ENCODE assay signal across 27 cellular contexts in the genomic region with DNA sequence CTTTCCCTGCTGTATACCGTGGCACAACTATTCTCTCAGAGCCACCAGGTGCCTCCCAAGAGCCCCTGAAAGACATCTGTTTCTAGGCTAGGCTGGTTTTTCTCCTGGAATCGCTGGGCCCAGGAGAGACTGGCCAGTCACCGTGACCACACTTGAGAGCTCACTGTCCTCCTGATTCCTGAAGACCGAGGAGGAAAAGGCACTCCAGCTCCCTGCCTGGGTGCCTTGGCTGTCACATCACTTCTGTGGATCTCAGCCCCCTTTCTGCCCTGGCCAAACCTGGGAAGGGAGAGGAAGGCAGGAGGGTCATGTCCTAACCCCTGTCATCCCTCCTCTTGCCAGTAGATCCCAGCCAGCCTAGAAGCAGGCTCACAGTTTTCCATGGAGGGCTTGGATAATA. TPM values are rescaled to one million over a fixed set of nuclear protein-coding genes. Genes with fewer than 3 reads are reported as not detected.
DNase-seq lines count a peak whose midpoint lies in the region; ATAC-seq, FAIRE-seq and TF ChIP-seq lines count a peak whose summit lies in the region.
"Had no signal": no experiment of that assay in that cellular context is flagged by ENCODE, and none has a peak within 500 bp of the region (broad histone marks: within the 10 kb centered on the region; RNA-seq: fewer than 3 reads in every experiment).

No MANE protein-coding gene starts in this region.

- no peak overlapping the region for H3K27ac ChIP-seq in A549
- H3K27ac ChIP-seq in suprapubic skin: no peak overlapping the region
- H3K27ac ChIP-seq: GM23248 had no signal

- TF ChIP-seq POLR2A in A549 (IDR thresholded peaks at IDR 0.05; ENCODE audit: low read length) (no peak), suprapubic skin (IDR thresholded peaks at IDR 0.05) (no peak)

- H3K4me2 ChIP-seq in A549: no peak overlapping the region
- peak overlapping the region; percentile 85 for H3K4me2 ChIP-seq in skeletal muscle satellite cell (ENCODE audit: low read length)

- TF ChIP-seq EP300 in A549 (IDR thresholded peaks at IDR 0.05): no peak
- TF ChIP-seq EP300 in suprapubic skin (IDR thresholded peaks at IDR 0.05): no peak

- TF ChIP-seq RAD21 in A549 (conservative IDR thresholded peaks at IDR 0.05 in 1 of 2, IDR thresholded peaks at IDR 0.05 in 1 of 2): no peak

- 38% methylated on average over 3 of the region's 4 CpGs for WGBS in A549 (ENCODE audit: missing lambda C conversion rate)
- WGBS in suprapubic skin: 49% methylated on average over 4 of the region's 4 CpGs

- no peak overlapping the region for H3K4me3 ChIP-seq in A549
- no peak overlapping the region for H3K4me3 ChIP-seq in skeletal muscle satellite cell (ENCODE audit: low read length)
- no peak overlapping the region for H3K4me3 ChIP-seq in suprapubic skin

- H3K9me3 ChIP-seq in A549 (no peaks in the 10 kb centered on the region), skeletal muscle satellite cell (replicated peaks; ENCODE audit: low read length) (no peaks in the 10 kb centered on the region), suprapubic skin (no peaks in the 10 kb centered on the region)
- H3K9me3 ChIP-seq: BLaER1 treated with 17β-estradiol and CSF1 and Interleukin-3, amounts not matched to agents 10 nM and 100 nM; SK-N-SH had no signal

- H3K27me3 ChIP-seq in skeletal muscle satellite cell (ENCODE audit: control insufficient read depth, insufficient read depth, low read length): no peaks in the 10 kb centered on the region
- no peaks in the 10 kb centered on the region for H3K27me3 ChIP-seq in suprapubic skin

- TF ChIP-seq CTCF in A549 (IDR thresholded peaks at IDR 0.05): no peak
- TF ChIP-seq CTCF in suprapubic skin (IDR thresholded peaks at IDR 0.05): no peak

- DNase-seq in A549 (ENCODE audit: low read depth in 1 of 2, low spot score in 1 of 2) (no peak), NCI-H2171 (lab: John Stamatoyannopoulos, UW) (peak; percentile 0), mesenteric fat pad (ENCODE audit: low spot score) (peak; percentile 76), NCI-H187 (lab: John Stamatoyannopoulos, UW) (no peak), suprapubic skin (ENCODE audit: low spot score in 2 of 2) (no peak)
- DNase-seq: AML-193; CD4-positive, alpha-beta T cell; GM23248; H7; KBM-7; MV-4-11; NCI-H1105; NCI-H1436 treated with DMSO at 0.1 percent for 48 hours; NCI-H1930; NCI-H2107; NCI-H446 treated with DMSO at 0.1 percent for 48 hours; NCI-H526; SK-N-SH; SW 1271 had no signal

- H3K36me3 ChIP-seq in skeletal muscle satellite cell (ENCODE audit: insufficient read depth, low read length): no peaks in the 10 kb centered on the region
- no peaks in the 10 kb centered on the region for H3K36me3 ChIP-seq in suprapubic skin
- H3K36me3 ChIP-seq: BLaER1 treated with 17β-estradiol and CSF1 and Interleukin-3, amounts not matched to agents 10 nM and 100 nM had no signal

- POLR2A ChIA-PET in A549 (lab: Yijun Ruan, JAX): no interaction called here

- ATAC-seq in A549 (peak; percentile 45 to 51; a peak in 2 of 6 replicates), HG02840 (IDR thresholded peaks at IDR 0.05; ENCODE audit: low FRiP score, unreplicated experiment) (no peak), HG03108 (IDR thresholded peaks at IDR 0.05; ENCODE audit: unreplicated experiment) (no peak)
- ATAC-seq: HepG2 had no signal

- CTCF ChIA-PET in A549 (lab: Yijun Ruan, JAX): interaction anchor here (0.9 to 2.7 kb wide), 3 partner anchors 8 to 397 kb away, joined by 3 to 8 read pairs (median 3); no protein-coding TSS in a partner anchor

- no peak overlapping the region for H3K9ac ChIP-seq in skeletal muscle satellite cell (ENCODE audit: low read depth, low read length)
- H3K9ac ChIP-seq: SK-N-SH had no signal

- H3K4me1 ChIP-seq in A549: no peaks in the 10 kb centered on the region
- peaks cover 16% of the 10 kb centered on the region for H3K4me1 ChIP-seq in skeletal muscle satellite cell (ENCODE audit: control insufficient read depth, insufficient read depth, low read length)
- H3K4me1 ChIP-seq in suprapubic skin: peaks cover 15% of the 10 kb centered on the region

- no peak for FAIRE-seq in A549 (lab: Jason Lieb, UNC)
- FAIRE-seq: D721Med, G401.6, HepG2, RCC 7860 had no signal

TF ChIP-seq in A549, 52 proteins besides CTCF, POLR2A, EP300 and RAD21:
- TF ChIP-seq MAZ (IDR thresholded peaks at IDR 0.05; ENCODE audit: borderline replicate concordance, low read depth, low read length): no peak
- no peak for TF ChIP-seq JUN (IDR thresholded peaks at IDR 0.05)
- TF ChIP-seq FOSB (CRISPR knock-in tag; IDR thresholded peaks at IDR 0.05): no peak
- no peak for TF ChIP-seq TP53 (CRISPR knock-in tag; IDR thresholded peaks at IDR 0.05)
- no peak for TF ChIP-seq KDM5A (IDR thresholded peaks at IDR 0.05)
- no peak for TF ChIP-seq CHD4 (IDR thresholded peaks at IDR 0.05; ENCODE audit: borderline replicate concordance)

RNA-seq across cellular contexts. Expression of a gene that starts 54.7 kb away (rescaled TPM):
- polyA plus RNA-seq in A549 (2011; rRNA removed): 59.3 and 67.7 TPM in 2 replicates
- polyA plus RNA-seq in A549 (2012; cell fraction: cytosol; rRNA removed): 86.7 and 92.7 TPM in 2 replicates
- 80.3 and 82.4 TPM in 2 replicates for polyA plus RNA-seq in A549 (2012; cell fraction: nucleus; rRNA removed)
- polyA plus RNA-seq in A549 (2017; fragmentation: RNase III; extraction: RNeasy Plus Mini Kit Qiagen cat#74134 plus additional on column Dnase treatment): 70.9 to 75.8 TPM (median 72.0 TPM) in 3 replicates
- 36.7 and 54.7 TPM in 2 replicates for polyA minus RNA-seq in A549 (2011; rRNA and poly(A)+ RNA removed)
- 23.2 TPM for total RNA-seq in mesenteric fat pad
- total RNA-seq in skeletal muscle satellite cell (2012; rRNA removed): 19.7 and 21.5 TPM in 2 replicates
- 10 to 100 TPM; 17.2 to 38.2 (median 31.5) TPM for total RNA-seq in suprapubic skin

Comparison
In these comparisons a context has a peak if more than half of its experiments do, and no peak if none do; other contexts are left out.
1. ATAC-seq: peak in A549 (2 of 2); none in HG02840 (single experiment) and HG03108 (single experiment).
2. DNase-seq: peak in NCI-H2171 (single experiment) and mesenteric fat pad (single experiment); none in A549 (0 of 2), NCI-H187 (0 of 2) and suprapubic skin (0 of 2).